In the genomic region with DNA sequence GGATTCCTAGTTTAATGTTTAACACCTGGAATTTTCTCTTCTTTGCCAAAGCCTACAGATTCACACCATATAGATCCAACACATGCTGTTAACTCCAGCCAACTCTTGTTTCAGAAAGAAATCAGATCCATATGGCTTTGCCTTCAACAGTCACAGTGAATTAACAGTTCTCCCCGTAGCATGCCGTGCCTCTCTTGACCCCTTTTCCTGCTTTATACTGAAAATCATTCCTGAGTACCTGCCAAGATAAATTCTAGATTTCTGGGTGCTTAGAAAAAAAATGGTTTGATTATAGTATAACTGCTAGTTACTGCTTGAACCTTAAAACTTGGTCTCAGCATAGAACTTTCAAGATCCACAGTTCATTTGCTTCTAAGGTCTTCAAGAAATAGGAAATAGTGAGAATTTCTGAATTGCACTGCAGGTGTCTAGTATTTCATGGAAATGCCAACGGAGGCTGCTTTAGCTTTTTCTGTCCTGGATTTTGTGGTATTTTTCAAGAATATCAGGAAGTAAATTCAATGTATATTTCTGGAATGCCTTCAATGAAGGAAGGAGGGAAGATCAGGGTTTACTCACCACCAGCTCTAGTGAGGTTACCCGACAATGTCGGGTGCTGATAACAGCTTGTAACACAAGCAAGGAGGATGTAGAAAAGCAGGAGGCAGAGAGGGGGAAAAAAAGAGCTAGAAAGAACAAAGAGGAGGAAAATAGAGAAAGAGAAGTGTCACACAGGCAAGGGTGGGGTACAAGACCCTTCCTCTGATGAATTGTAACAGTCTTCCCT, we compare ENCODE assay signal across 9 cellular contexts. TPM values are rescaled to one million over a fixed set of nuclear protein-coding genes. Genes with fewer than 3 reads are reported as not detected.
A peak's percentile ranks its signal among the peaks of the same experiment; 100 is the strongest.
DNase-seq lines count a peak whose midpoint lies in the region; ATAC-seq, FAIRE-seq and TF ChIP-seq lines count a peak whose summit lies in the region.
"Had no signal": no experiment of that assay in that cellular context is flagged by ENCODE, and none has a peak within 500 bp of the region (broad histone marks: within the 10 kb centered on the region; RNA-seq: fewer than 3 reads in every experiment).

No MANE protein-coding gene starts in this region.

- no peak overlapping the region for H3K9ac ChIP-seq in rectal smooth muscle tissue (ENCODE audit: low read length)

- no peak for FAIRE-seq in urothelium cell line (lab: Jason Lieb, UNC)

- DNase-seq in Daoy (ENCODE audit: low read depth) (peak; percentile 68), RWPE2 (ENCODE audit: low spot score) (no peak), fibroblast of pulmonary artery (ENCODE audit: low read depth) (peak; percentile 31), DMS 273 treated with DMSO at 0.1 percent for 48 hours (lab: John Stamatoyannopoulos, UW) (no peak), urothelium cell line (ENCODE audit: low spot score) (no peak), KG1 (lab: John Stamatoyannopoulos, UW) (no peak)
- no peak for DNase-seq in activated T-helper 2 cell treated with anti-CD3 and anti-CD28 coated beads, Interferon-gamma antibody, Interleukin-2, Interleukin-4, amounts not matched to agents 10 μg/mL and 5 μg/mL and 100 μg/mL, durations not matched to agents 14 hours and 24 hours and 36 hours (ENCODE audit: low spot score)
- DNase-seq: left cardiac atrium had no signal

- TF ChIP-seq CTCF in RWPE2 (IDR thresholded peaks at IDR 0.05; ENCODE audit: poor library complexity, severe bottlenecking) (no peak), fibroblast of pulmonary artery (IDR thresholded peaks at IDR 0.05; ENCODE audit: low read length, missing control alignments) (no peak)

- H3K27me3 Mint-ChIP-seq in activated T-helper 2 cell treated with anti-CD3 and anti-CD28 coated beads, Interferon-gamma antibody, Interleukin-2, Interleukin-4, amounts not matched to agents 10 μg/mL and 5 μg/mL and 100 μg/mL, durations not matched to agents 14 hours and 24 hours and 36 hours (ENCODE audit: low read depth), result peaks cover 22% of the 10 kb centered on the region

- H3K9me3 Mint-ChIP-seq in activated T-helper 2 cell treated with anti-CD3 and anti-CD28 coated beads, Interferon-gamma antibody, Interleukin-2, Interleukin-4, amounts not matched to agents 10 μg/mL and 5 μg/mL and 100 μg/mL, durations not matched to agents 14 hours and 24 hours and 36 hours, result no peaks in the 10 kb centered on the region

- H3K27me3 ChIP-seq in RWPE2 (ENCODE audit: insufficient read depth, poor library complexity, severe bottlenecking) (no peaks in the 10 kb centered on the region), rectal smooth muscle tissue (ENCODE audit: control insufficient read depth, insufficient read depth, low read length) (no peaks in the 10 kb centered on the region)

- peaks cover 3% of the 10 kb centered on the region for H3K4me1 Mint-ChIP-seq in activated T-helper 2 cell treated with anti-CD3 and anti-CD28 coated beads, Interferon-gamma antibody, Interleukin-2, Interleukin-4, amounts not matched to agents 10 μg/mL and 5 μg/mL and 100 μg/mL, durations not matched to agents 14 hours and 24 hours and 36 hours (ENCODE audit: low read depth)

- intact Hi-C loops in activated T-helper 2 cell treated with anti-CD3 and anti-CD28 coated beads, Interferon-gamma antibody, Interleukin-2, Interleukin-4, amounts not matched to agents 10 μg/mL and 5 μg/mL and 100 μg/mL, durations not matched to agents 14 hours and 24 hours and 36 hours (cut with micrococcal nuclease), result no loop called here

- H3K36me3 ChIP-seq in RWPE2 (ENCODE audit: low read depth) (no peaks in the 10 kb centered on the region), rectal smooth muscle tissue (ENCODE audit: control insufficient read depth, insufficient read depth, low read length) (no peaks in the 10 kb centered on the region)

- H3K27ac Mint-ChIP-seq in activated T-helper 2 cell treated with anti-CD3 and anti-CD28 coated beads, Interferon-gamma antibody, Interleukin-2, Interleukin-4, amounts not matched to agents 10 μg/mL and 5 μg/mL and 100 μg/mL, durations not matched to agents 14 hours and 24 hours and 36 hours, result no peak overlapping the region

- H3K27ac ChIP-seq in RWPE2 (ENCODE audit: poor library complexity, severe bottlenecking) (no peak overlapping the region), rectal smooth muscle tissue (ENCODE audit: low read depth, low read length) (no peak overlapping the region)

- ATAC-seq in RWPE2 (ENCODE audit: low read depth), result peak; percentile 55

- no peaks in the 10 kb centered on the region for H3K9me3 ChIP-seq in RWPE2 (ENCODE audit: severe bottlenecking)

- H3K4me3 Mint-ChIP-seq in activated T-helper 2 cell treated with anti-CD3 and anti-CD28 coated beads, Interferon-gamma antibody, Interleukin-2, Interleukin-4, amounts not matched to agents 10 μg/mL and 5 μg/mL and 100 μg/mL, durations not matched to agents 14 hours and 24 hours and 36 hours (ENCODE audit: low read depth), result no peak overlapping the region

- H3K4me1 ChIP-seq in RWPE2 (ENCODE audit: insufficient read depth, poor library complexity, severe bottlenecking), result peaks cover 17% of the 10 kb centered on the region
- H3K4me1 ChIP-seq in rectal smooth muscle tissue (ENCODE audit: control insufficient read depth, insufficient read depth, low read length), result peaks cover 5% of the 10 kb centered on the region

- H3K36me3 Mint-ChIP-seq in activated T-helper 2 cell treated with anti-CD3 and anti-CD28 coated beads, Interferon-gamma antibody, Interleukin-2, Interleukin-4, amounts not matched to agents 10 μg/mL and 5 μg/mL and 100 μg/mL, durations not matched to agents 14 hours and 24 hours and 36 hours (ENCODE audit: low read depth), result no peaks in the 10 kb centered on the region

- H3K4me3 ChIP-seq in RWPE2 (ENCODE audit: severe bottlenecking) (peak overlapping the region; percentile 28), fibroblast of pulmonary artery (replicated peaks; ENCODE audit: low read depth, low read length) (peak overlapping the region; percentile 50), rectal smooth muscle tissue (ENCODE audit: low read length) (peak overlapping the region; percentile 21)

RNA-seq across cellular contexts. Expression of a gene that starts 6.6 kb away (rescaled TPM):
- total RNA-seq in Daoy (2014; rRNA removed; shearing (Covaris generic)), result 39.8 and 44.1 TPM in 2 replicates
- 1.3 and 2.2 TPM in 2 replicates for total RNA-seq in activated T-helper 2 cell treated with anti-CD3 and anti-CD28 coated beads, Interferon-gamma antibody, Interleukin-2, Interleukin-4, amounts not matched to agents 10 μg/mL and 5 μg/mL and 100 μg/mL, durations not matched to agents 14 hours and 24 hours and 36 hours

Comparison
In these comparisons a context has a peak if more than half of its experiments do, and no peak if none do; other contexts are left out.
1. DNase-seq: peak in Daoy (single experiment) and fibroblast of pulmonary artery (single experiment); none in RWPE2 (single experiment), activated T-helper 2 cell treated with anti-CD3 and anti-CD28 coated beads, Interferon-gamma antibody, Interleukin-2, Interleukin-4, amounts not matched to agents 10 μg/mL and 5 μg/mL and 100 μg/mL, durations not matched to agents 14 hours and 24 hours and 36 hours (single experiment), DMS 273 treated with DMSO at 0.1 percent for 48 hours (single experiment), urothelium cell line (single experiment) and KG1 (single experiment).
2. RNA of a gene that starts 6.6 kb away (total RNA-seq): 39.8 to 44.1 TPM in Daoy; 1.3 to 2.2 TPM in activated T-helper 2 cell treated with anti-CD3 and anti-CD28 coated beads, Interferon-gamma antibody, Interleukin-2, Interleukin-4, amounts not matched to agents 10 μg/mL and 5 μg/mL and 100 μg/mL, durations not matched to agents 14 hours and 24 hours and 36 hours; every median in the first group is over 10 times any median in the second.
3. Peak in every context shown above with its lines, with median percentiles within 50 percentile points of each other: H3K4me3 ChIP-seq.